Comparison of ENCODE assay signal across 1 cellular context in genomic region chr3:126959144-126959920, GRCh38.
TF ChIP-seq lines count a peak whose summit lies in the region.

No MANE protein-coding gene starts in this region.

TF ChIP-seq in IMR-90, 13 proteins besides CTCF, POLR2A, EP300 and RAD21 (continued from another document):
- no peak for TF ChIP-seq RFX5 (IDR thresholded peaks at IDR 0.05; ENCODE audit: low read depth, low read length)
- no peak for TF ChIP-seq FOS (IDR thresholded peaks at IDR 0.05; ENCODE audit: low read depth, low read length)
- no peak for TF ChIP-seq RCOR1 (IDR thresholded peaks at IDR 0.05; ENCODE audit: insufficient replicate concordance, low read length)
- TF ChIP-seq SMC3 (IDR thresholded peaks at IDR 0.05; ENCODE audit: low read depth, low read length), result no peak
- TF ChIP-seq NFE2L2 (IDR thresholded peaks at IDR 0.05; ENCODE audit: low read depth, low read length), result no peak
- no peak for TF ChIP-seq BHLHE40 (IDR thresholded peaks at IDR 0.05; ENCODE audit: low read depth, low read length)
- TF ChIP-seq ELK1 (IDR thresholded peaks at IDR 0.05; ENCODE audit: borderline replicate concordance, low read depth, low read length), result no peak
- TF ChIP-seq CEBPB (IDR thresholded peaks at IDR 0.05; ENCODE audit: low read depth, low read length), result no peak
- TF ChIP-seq MAZ (IDR thresholded peaks at IDR 0.05; ENCODE audit: borderline replicate concordance, low read depth, low read length), result no peak
- TF ChIP-seq MAFK (IDR thresholded peaks at IDR 0.05; ENCODE audit: low read depth, low read length), result no peak
- TF ChIP-seq CHD1 (IDR thresholded peaks at IDR 0.05; ENCODE audit: low read depth, low read length), result no peak
- TF ChIP-seq, protein P1, sequence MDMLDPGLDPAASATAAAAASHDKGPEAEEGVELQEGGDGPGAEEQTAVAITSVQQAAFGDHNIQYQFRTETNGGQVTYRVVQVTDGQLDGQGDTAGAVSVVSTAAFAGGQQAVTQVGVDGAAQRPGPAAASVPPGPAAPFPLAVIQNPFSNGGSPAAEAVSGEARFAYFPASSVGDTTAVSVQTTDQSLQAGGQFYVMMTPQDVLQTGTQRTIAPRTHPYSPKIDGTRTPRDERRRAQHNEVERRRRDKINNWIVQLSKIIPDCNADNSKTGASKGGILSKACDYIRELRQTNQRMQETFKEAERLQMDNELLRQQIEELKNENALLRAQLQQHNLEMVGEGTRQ (IDR thresholded peaks at IDR 0.05; ENCODE audit: low read depth, low read length), result no peak
TF ChIP-seq in IMR-90: peak in this region for 0.
